In genomic region chr17:72439893-72440502, GRCh38 we compare ENCODE assay signal across 14 cellular contexts.
DNase-seq lines count a peak whose midpoint lies in the region; TF ChIP-seq lines count a peak whose summit lies in the region.
"Had no signal": no experiment of that assay in that cellular context is flagged by ENCODE, and none has a peak within 500 bp of the region (broad histone marks: within the 10 kb centered on the region; RNA-seq: fewer than 3 reads in every experiment).

No MANE protein-coding gene starts in this region.

- no peaks in the 10 kb centered on the region for H3K79me1 ChIP-seq in mesendoderm (ENCODE audit: low read length)

- intact Hi-C loops in spleen (cut with DNase I; ENCODE audit: low total_unique reads), result no loop called here

- no peak overlapping the region for H2BK120ac ChIP-seq in mesendoderm (ENCODE audit: low read depth, low read length)

- no peaks in the 10 kb centered on the region for H3K9me3 ChIP-seq in HEK293 (ENCODE audit: control insufficient read depth, insufficient read depth, low read depth, low read length)
- peaks cover 0 to 10% (median 0%) of the 10 kb centered on the region in 8 donors for H3K9me3 ChIP-seq in spleen
- H3K9me3 ChIP-seq: SJCRH30 had no signal

- DNase-seq in NCI-H2171 treated with DMSO at 0.1 percent for 48 hours (lab: John Stamatoyannopoulos, UW) (peak; percentile 88), cerebellar cortex (ENCODE audit: low spot score) (peak; percentile 54), spleen (peak; percentile 15), NOMO-1 treated with dmso at 0.1 percent for 144 hours (lab: John Stamatoyannopoulos, UW; ENCODE audit: unreplicated experiment) (no peak), activated T-cell treated with anti-CD3 and anti-CD28 coated beads for 4 hours (no peak), mesendoderm (no peak)
- DNase-seq: DMS53, HCEC 1CT, NCI-H1417 treated with DMSO at 0.1 percent for 48 hours, NCI-H2107, SJCRH30 had no signal

- H3K9ac ChIP-seq in mesendoderm (ENCODE audit: low read length), result no peak overlapping the region

- TF ChIP-seq POLR2A in spleen (IDR thresholded peaks at IDR 0.05), result no peak

- no peak overlapping the region for H3K18ac ChIP-seq in mesendoderm (ENCODE audit: low read length)

- H2BK5ac ChIP-seq in mesendoderm (ENCODE audit: low read length), result no peak overlapping the region

- H3K23ac ChIP-seq in mesendoderm (ENCODE audit: low read length), result no peak overlapping the region

- H3K4me3 ChIP-seq in HEK293 (ENCODE audit: low read depth, low read length) (no peak overlapping the region), spleen (no peak overlapping the region), mesendoderm (ENCODE audit: low read length) (no peak overlapping the region)
- H3K4me3 ChIP-seq: GM12878, SJCRH30 had no signal

- TF ChIP-seq CTCF in HEK293 (tag by site-specific recombination; IDR thresholded peaks at IDR 0.05) (no peak), spleen (IDR thresholded peaks at IDR 0.05 in 8 of 11, conservative IDR thresholded peaks at IDR 0.05 in 3 of 11) (no peak)

- no peak overlapping the region for H3K4ac ChIP-seq in mesendoderm (ENCODE audit: low read depth, low read length)

- H4K8ac ChIP-seq in mesendoderm (ENCODE audit: low read depth, low read length), result no peak overlapping the region

- H4K5ac ChIP-seq in mesendoderm (ENCODE audit: low read length), result no peak overlapping the region

- CTCF ChIA-PET in HEK293 (lab: Yijun Ruan, JAX), result no interaction called here

- no peak overlapping the region for H2AK5ac ChIP-seq in mesendoderm (ENCODE audit: low read length)

- H3K27me3 ChIP-seq in spleen (replicated peaks in 1 of 7) (peaks cover 0 to 4% (median 0%) of the 10 kb centered on the region in 7 donors), mesendoderm (ENCODE audit: insufficient read depth, low read length, poor library complexity) (no peaks in the 10 kb centered on the region)
- H3K27me3 ChIP-seq: SJCRH30 had no signal

- H3K36me3 ChIP-seq in HEK293 (ENCODE audit: control insufficient read depth in 2 of 2, insufficient read depth in 1 of 2, low read length in 2 of 2), result no peaks in the 10 kb centered on the region
- no peaks in the 10 kb centered on the region for H3K36me3 ChIP-seq in spleen
- no peaks in the 10 kb centered on the region for H3K36me3 ChIP-seq in mesendoderm (ENCODE audit: control insufficient read depth, insufficient read depth, low read length)
- H3K36me3 ChIP-seq: SJCRH30 had no signal

- H3K4me1 ChIP-seq in HEK293 (ENCODE audit: control insufficient read depth, insufficient read depth, low read length) (no peaks in the 10 kb centered on the region), spleen (no peaks in the 10 kb centered on the region), mesendoderm (ENCODE audit: control insufficient read depth, low read depth, low read length) (no peaks in the 10 kb centered on the region)

- POLR2A ChIA-PET in HEK293 (lab: Yijun Ruan, JAX), result no interaction called here

- 71 to 81% (median 76%) methylated on average over 8 to 12 of the region's 12 CpGs for WGBS in spleen, 5 donors
- WGBS in mesendoderm (ENCODE audit: extremely low coverage, insufficient coverage, low lambda C conversion rate), result no CpG with 5 or more reads among the region's 12 CpGs

- no peak overlapping the region for H3K4me2 ChIP-seq in mesendoderm (ENCODE audit: low read length)

- H2BK15ac ChIP-seq in mesendoderm (replicated peaks; ENCODE audit: low read depth), result no peak overlapping the region

- H3K79me2 ChIP-seq in mesendoderm (ENCODE audit: control insufficient read depth, insufficient read depth, low read length), result no peaks in the 10 kb centered on the region

- no peak overlapping the region for H3K56ac ChIP-seq in mesendoderm (ENCODE audit: low read length)

- no peak overlapping the region for H3K27ac ChIP-seq in HEK293 (ENCODE audit: extremely low read depth, low read depth, low read length)
- no peak overlapping the region for H3K27ac ChIP-seq in spleen
- H3K27ac ChIP-seq in mesendoderm (ENCODE audit: low read depth, low read length), result no peak overlapping the region
- H3K27ac ChIP-seq: RWPE1, SJCRH30 had no signal

TF ChIP-seq in HEK293, 187 proteins besides CTCF, POLR2A, EP300 and RAD21:
- TF ChIP-seq ZIC2 (tag by site-specific recombination; IDR thresholded peaks at IDR 0.05), result peak; percentile 41; the same call in 1 of the 2 replicates
- no peak for TF ChIP-seq ZNF302 (tag by site-specific recombination; IDR thresholded peaks at IDR 0.05; ENCODE audit: low read depth)
- no peak for TF ChIP-seq OVOL3 (tag by site-specific recombination; IDR thresholded peaks at IDR 0.05)
- TF ChIP-seq REPIN1 (tag by site-specific recombination; IDR thresholded peaks at IDR 0.05; ENCODE audit: low read depth), result no peak
- TF ChIP-seq YY1 (tag by site-specific recombination; IDR thresholded peaks at IDR 0.05), result no peak
- TF ChIP-seq ZNF223 (tag by site-specific recombination; IDR thresholded peaks at IDR 0.05), result no peak
- no peak for TF ChIP-seq KLF10 (tag by site-specific recombination; IDR thresholded peaks at IDR 0.05)

Comparison
In these comparisons a context has a peak if more than half of its experiments do, and no peak if none do; other contexts are left out.
1. DNase-seq: peak in NCI-H2171 treated with DMSO at 0.1 percent for 48 hours (single experiment), cerebellar cortex (single experiment) and spleen (single experiment); none in NOMO-1 treated with dmso at 0.1 percent for 144 hours (single experiment), activated T-cell treated with anti-CD3 and anti-CD28 coated beads for 4 hours (single experiment) and mesendoderm (single experiment).